ENCODE assay signal across 7 cellular contexts in genomic region chr20:58125726-58126125, GRCh38.
"Had no signal": no experiment of that assay in that cellular context is flagged by ENCODE, and none has a peak within 500 bp of the region (broad histone marks: within the 10 kb centered on the region; RNA-seq: fewer than 3 reads in every experiment).

No MANE protein-coding gene starts in this region.

- DNase-seq: HCEC 1CT, IMR-90, KBM-7 had no signal

- H3K4me3 ChIP-seq: GM23338 had no signal

- H2AFZ ChIP-seq: GM23338 had no signal

- ATAC-seq: GM23338 had no signal

- H3K27ac ChIP-seq: HL-60 had no signal

- H3K4me2 ChIP-seq: GM23338 had no signal

- FAIRE-seq: H1, H54 had no signal
